ENCODE assay signal across 2 cellular contexts in the genomic region with DNA sequence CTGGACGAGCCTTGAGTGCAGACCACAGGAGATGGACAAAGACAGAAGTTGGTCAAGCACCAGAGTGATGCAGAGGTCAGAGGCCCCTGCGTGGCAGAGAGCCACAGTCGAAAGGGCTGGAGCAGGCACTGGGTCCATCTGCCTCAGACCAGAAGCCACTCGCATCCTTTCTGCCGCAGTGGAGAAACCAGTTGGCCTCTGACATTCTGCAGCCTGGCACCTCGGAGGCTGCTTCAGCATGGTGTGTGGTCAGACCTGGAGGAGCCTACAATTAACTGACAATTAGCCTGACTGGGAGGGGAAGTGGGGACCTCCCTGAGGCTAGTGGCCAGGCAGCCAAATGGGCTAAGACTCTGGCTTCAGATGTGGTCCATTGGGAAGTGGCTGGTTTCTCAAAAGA.
TF ChIP-seq lines count a peak whose summit lies in the region.

No MANE protein-coding gene starts in this region.

TF ChIP-seq in IMR-90, 13 proteins besides CTCF, POLR2A, EP300 and RAD21 (continued from another document):
- TF ChIP-seq RFX5 (IDR thresholded peaks at IDR 0.05; ENCODE audit: low read depth, low read length): no peak
- TF ChIP-seq FOS (IDR thresholded peaks at IDR 0.05; ENCODE audit: low read depth, low read length): no peak
- no peak for TF ChIP-seq ELK1 (IDR thresholded peaks at IDR 0.05; ENCODE audit: borderline replicate concordance, low read depth, low read length)
- TF ChIP-seq BHLHE40 (IDR thresholded peaks at IDR 0.05; ENCODE audit: low read depth, low read length): no peak
- TF ChIP-seq CEBPB (IDR thresholded peaks at IDR 0.05; ENCODE audit: low read depth, low read length): no peak
TF ChIP-seq in IMR-90: peak in this region for 0.

TF ChIP-seq in WTC11, 78 proteins besides CTCF, POLR2A, EP300 and RAD21 (continued from another document):
- TF ChIP-seq ESRRA (CRISPR knock-in tag; IDR thresholded peaks at IDR 0.05; ENCODE audit: borderline replicate concordance): no peak
- no peak for TF ChIP-seq NFE2L1 (CRISPR knock-in tag; IDR thresholded peaks at IDR 0.05)
- TF ChIP-seq ZNF138 (CRISPR knock-in tag; conservative IDR thresholded peaks at IDR 0.05): no peak
- no peak for TF ChIP-seq FOXP1 (CRISPR knock-in tag; IDR thresholded peaks at IDR 0.05; ENCODE audit: borderline replicate concordance)
- TF ChIP-seq ZNF396 (CRISPR knock-in tag; IDR thresholded peaks at IDR 0.05; ENCODE audit: borderline replicate concordance): no peak
- no peak for TF ChIP-seq E2F4 (CRISPR knock-in tag; IDR thresholded peaks at IDR 0.05; ENCODE audit: borderline replicate concordance, low read depth)
- no peak for TF ChIP-seq ZNF416 (CRISPR knock-in tag; IDR thresholded peaks at IDR 0.05)
- TF ChIP-seq, protein P1, sequence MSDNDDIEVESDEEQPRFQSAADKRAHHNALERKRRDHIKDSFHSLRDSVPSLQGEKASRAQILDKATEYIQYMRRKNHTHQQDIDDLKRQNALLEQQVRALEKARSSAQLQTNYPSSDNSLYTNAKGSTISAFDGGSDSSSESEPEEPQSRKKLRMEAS (CRISPR knock-in tag; IDR thresholded peaks at IDR 0.05): no peak
TF ChIP-seq in WTC11: peak in this region for 0.
